ENCODE assay signal across 26 cellular contexts in the genomic region with DNA sequence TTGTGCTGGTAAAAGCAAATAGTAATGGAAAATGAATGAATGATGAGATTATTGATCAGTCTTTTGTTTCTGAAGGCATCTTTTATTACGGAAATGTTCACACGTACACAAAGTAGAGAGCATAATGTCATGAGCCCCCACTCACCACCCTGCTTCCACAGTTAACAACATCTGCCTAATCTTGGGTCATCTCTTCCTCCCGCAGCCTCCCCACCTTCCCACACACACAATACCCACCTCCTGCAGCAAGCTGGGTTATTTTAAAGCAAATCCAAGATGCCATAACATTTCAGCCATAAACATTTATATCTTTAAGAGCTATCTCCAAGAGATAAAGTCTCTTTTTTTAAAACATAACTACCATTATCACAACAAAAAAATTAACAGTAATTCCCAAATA. TPM values are rescaled to one million over a fixed set of nuclear protein-coding genes. Genes with fewer than 3 reads are reported as not detected.
"Had no signal": no experiment of that assay in that cellular context is flagged by ENCODE, and none has a peak within 500 bp of the region (broad histone marks: within the 10 kb centered on the region; RNA-seq: fewer than 3 reads in every experiment).

No MANE protein-coding gene starts in this region.

- H3K27ac Mint-ChIP-seq: activated CD8-positive, alpha-beta T cell treated with anti-CD3 and anti-CD28 coated beads, Interleukin-2, amount 10 ng/mL, durations not matched to agents 7 days and 5 days; activated naive CD4-positive, alpha-beta T cell treated with anti-CD3 and anti-CD28 coated beads, Interleukin-2, amount 50 U/mL, for 72 hours; activated naive CD8-positive, alpha-beta T cell treated with anti-CD3 and anti-CD28 coated beads, Interleukin-2, amount 50 U/mL, for 24 hours; brain had no signal

- H3K4me1 Mint-ChIP-seq: brain had no signal

- DNase-seq: activated CD4-positive, alpha-beta T cell treated with anti-CD3 and anti-CD28 coated beads for 48 hours; activated CD4-positive, alpha-beta T cell treated with anti-CD3 and anti-CD28 coated beads, Interleukin-2, amount 50 U/mL, for 4 hours; activated CD8-positive, alpha-beta memory T cell treated with anti-CD3 and anti-CD28 coated beads, Interleukin-2, amount 50 U/mL, for 48 hours; activated CD8-positive, alpha-beta T cell treated with anti-CD3 and anti-CD28 coated beads, Interleukin-2, amount 10 ng/mL, durations not matched to agents 7 days and 5 days; activated naive CD4-positive, alpha-beta T cell treated with Interleukin-2 at 50 U/mL for 16 hours; activated naive CD8-positive, alpha-beta T cell treated with anti-CD3 and anti-CD28 coated beads, Interleukin-2, amount 50 U/mL, for 24 hours; activated T-cell treated with anti-CD3 and anti-CD28 coated beads, Interleukin-2, amount 50 U/mL, for 1 hour; amniotic stem cell; NCI-H1092; NCI-H1417 treated with DMSO at 0.1 percent for 48 hours; NCI-H1694; NCI-H2029; NCI-H2107; NCI-H2171 treated with DMSO at 0.1 percent for 48 hours; NCI-H226; NCI-H526; NCI-H774; RPMI8226; T-helper 1 cell had no signal

- H3K27me3 Mint-ChIP-seq: brain had no signal

- H3K4me3 Mint-ChIP-seq: activated CD8-positive, alpha-beta T cell treated with anti-CD3 and anti-CD28 coated beads, Interleukin-2, amount 10 ng/mL, durations not matched to agents 7 days and 5 days; activated naive CD8-positive, alpha-beta T cell treated with anti-CD3 and anti-CD28 coated beads, Interleukin-2, amount 50 U/mL, for 24 hours; brain; central memory CD8-positive, alpha-beta T cell had no signal

- H3K27ac ChIP-seq: SK-N-MC had no signal

- H3K4me3 ChIP-seq: K562, SK-N-MC had no signal

RNA-seq across cellular contexts. Expression of a gene that starts 36.3 kb away (rescaled TPM):
- total RNA-seq: activated CD8-positive, alpha-beta T cell treated with anti-CD3 and anti-CD28 coated beads, Interleukin-2, amount 10 ng/mL, durations not matched to agents 7 days and 5 days; activated naive CD4-positive, alpha-beta T cell treated with anti-CD3 and anti-CD28 coated beads, Interleukin-2, amount 50 U/mL, for 72 hours; K562; NCI-H460; T-helper 2 cell treated with Interferon-gamma antibody and Interleukin-4, amounts not matched to agents 100 ng/mL and 5 ng/mL, for 36 hours had no signal
- polyA plus RNA-seq: K562 had no signal
